In genomic region chr12:58007875-58008274, GRCh38 we compare ENCODE assay signal across 11 cellular contexts.
"Had no signal": no experiment of that assay in that cellular context is flagged by ENCODE, and none has a peak within 500 bp of the region (broad histone marks: within the 10 kb centered on the region; RNA-seq: fewer than 3 reads in every experiment).

No MANE protein-coding gene starts in this region.

- H3K4me1 ChIP-seq: adrenal gland, lower lobe of right lung, tibial artery, vagina had no signal

- DNase-seq: activated CD4-positive, alpha-beta T cell treated with anti-CD3 and anti-CD28 coated beads, Interleukin-2, amount 10 ng/mL, durations not matched to agents 7 days and 5 days; activated naive CD4-positive, alpha-beta T cell; activated T-cell treated with anti-CD3 and anti-CD28 coated beads, Interleukin-2, amount 50 U/mL, for 48 hours; adrenal gland; lower lobe of right lung; ovary; stimulated activated CD4-positive, alpha-beta T cell treated with anti-CD3 and anti-CD28 coated beads, Interleukin-4, amount 100 ng/mL, for 24 hours; T1000; tibial artery had no signal

- H3K27me3 ChIP-seq: adrenal gland, esophagus muscularis mucosa, ovary, tibial artery, vagina had no signal

- H3K27ac ChIP-seq: adrenal gland, esophagus muscularis mucosa, lower lobe of right lung, ovary, tibial artery, vagina had no signal

- ATAC-seq: lower lobe of right lung had no signal

- H3K4me3 ChIP-seq: adrenal gland, esophagus muscularis mucosa, lower lobe of right lung, ovary, tibial artery, vagina had no signal

- H3K9me3 ChIP-seq: adrenal gland, esophagus muscularis mucosa, lower lobe of right lung, ovary, tibial artery, vagina had no signal

- H3K36me3 ChIP-seq: adrenal gland, esophagus muscularis mucosa, lower lobe of right lung, ovary, tibial artery, vagina had no signal
